In the genomic region with DNA sequence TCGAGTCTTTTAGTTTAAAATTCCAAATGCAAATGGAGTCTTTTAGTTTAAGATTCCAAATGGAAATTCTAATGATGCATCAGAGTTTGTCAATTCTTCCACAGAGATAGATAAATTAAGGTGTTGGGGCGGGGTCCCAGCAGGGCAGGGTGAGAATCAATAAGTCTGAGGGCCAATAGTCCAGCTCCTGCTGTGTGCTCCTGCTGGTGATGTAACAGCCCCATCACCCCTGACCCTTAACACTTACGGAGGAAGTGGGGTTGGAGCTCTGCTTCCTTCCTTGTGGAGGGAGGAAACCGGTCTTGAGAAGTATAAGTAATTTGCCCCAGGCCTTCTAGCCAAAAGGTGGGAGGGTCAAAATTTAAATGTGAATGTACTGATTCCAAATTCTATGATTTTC, we compare ENCODE assay signal across 10 cellular contexts. TPM values are rescaled to one million over a fixed set of nuclear protein-coding genes. Genes with fewer than 3 reads are reported as not detected.
DNase-seq lines count a peak whose midpoint lies in the region; ATAC-seq and TF ChIP-seq lines count a peak whose summit lies in the region.
"Had no signal": no experiment of that assay in that cellular context is flagged by ENCODE, and none has a peak within 500 bp of the region (broad histone marks: within the 10 kb centered on the region; RNA-seq: fewer than 3 reads in every experiment).

No MANE protein-coding gene starts in this region.

- no peaks in the 10 kb centered on the region for H3K9me2 ChIP-seq in HCT116 (ENCODE audit: insufficient read depth)

- H3K36me3 ChIP-seq in HCT116 (ENCODE audit: control insufficient read depth in 1 of 2, insufficient read depth in 2 of 2, low read length in 2 of 2) (peaks cover 0 to 9% of the 10 kb centered on the region in 2 experiments; a peak in 1 of 4 replicates), Panc1 (ENCODE audit: control insufficient read depth, insufficient read depth, low read length) (0 out of 2 replicates have a peak, but pooled peaks cover 2% of the 10 kb centered on the region), osteoblast (ENCODE audit: insufficient read depth, low read length) (peaks cover 15% of the 10 kb centered on the region), neuronal stem cell (replicated peaks in 1 of 2; ENCODE audit: control insufficient read depth in 2 of 2, insufficient read depth in 2 of 2, low read length in 2 of 2) (peaks cover 9 to 37% of the 10 kb centered on the region in 2 donors)

- H2BK12ac ChIP-seq in neuronal stem cell (ENCODE audit: low read length), result no peak overlapping the region

- no peaks in the 10 kb centered on the region for H3K79me1 ChIP-seq in neuronal stem cell (ENCODE audit: low read depth, low read length)

- H4K20me1 ChIP-seq in HCT116 (ENCODE audit: insufficient read depth) (no peaks in the 10 kb centered on the region), osteoblast (ENCODE audit: insufficient read depth, low read length) (no peaks in the 10 kb centered on the region)

- RAD21 ChIA-PET in HCT116 (lab: Charles Lee; ENCODE audit: low non-redundant PET in 1 of 2, low total read pairs in 2 of 2, uncharacterized antibody in 2 of 2, unreplicated experiment in 2 of 2), result interaction anchor here in 1 of 2 experiments (0.7 kb wide), 1 partner anchor 557 kb away, joined by 4 read pairs; no protein-coding TSS in a partner anchor

- in situ Hi-C loops in Panc1 (cut with HindIII; ENCODE audit: low pct_unique_long_range_greater_than_20kb, low sequenced_read_pairs), result no loop called here

- H2AK5ac ChIP-seq in neuronal stem cell (ENCODE audit: low read depth, low read length), result no peak overlapping the region

- H2AFZ ChIP-seq in HCT116 (ENCODE audit: low read depth, low read length, poor library complexity, severe bottlenecking) (no peak overlapping the region), osteoblast (ENCODE audit: low read length) (no peak overlapping the region), neuronal stem cell (ENCODE audit: low read length) (no peak overlapping the region)

- no peak overlapping the region for H4K8ac ChIP-seq in neuronal stem cell (ENCODE audit: low read depth, low read length)

- H3K18ac ChIP-seq in neuronal stem cell (ENCODE audit: low read length), result no peak overlapping the region

- no peak for TF ChIP-seq RAD21 in HCT116 (IDR thresholded peaks at IDR 0.05; ENCODE audit: low read depth)

- WGBS in neuronal stem cell (ENCODE audit: extremely low coverage in 2 of 2, insufficient read length in 2 of 2, insufficient replicate concordance in 1 of 2), 2 donors, result no CpG with 5 or more reads among the region's 4 CpGs

- TF ChIP-seq CTCF in HCT116 (IDR thresholded peaks at IDR 0.05 in 2 of 3, conservative IDR thresholded peaks at IDR 0.05 in 1 of 3; ENCODE audit: borderline replicate concordance in 1 of 3, insufficient read depth in 1 of 3, low read depth in 2 of 3, low read length in 2 of 3) (no peak), Panc1 (IDR thresholded peaks at IDR 0.05) (no peak), epithelial cell of esophagus (IDR thresholded peaks at IDR 0.05; ENCODE audit: insufficient read depth, low read depth, low read length, missing control alignments) (no peak), osteoblast (IDR thresholded peaks at IDR 0.05; ENCODE audit: extremely low read depth, low read depth, low read length) (no peak), GM10248 (IDR thresholded peaks at IDR 0.05; ENCODE audit: control extremely low read depth, extremely low read depth, low read depth, missing control alignments) (no peak)

- no peak for TF ChIP-seq POLR2A in HCT116 (IDR thresholded peaks at IDR 0.05; ENCODE audit: borderline replicate concordance, extremely low read depth, insufficient read depth, insufficient read length)

- no peak overlapping the region for H4K91ac ChIP-seq in neuronal stem cell (ENCODE audit: low read depth, low read length, poor library complexity)

- no peak overlapping the region for H3K23ac ChIP-seq in neuronal stem cell (ENCODE audit: low read depth, low read length, poor library complexity)

- H3K9ac ChIP-seq in HCT116 (ENCODE audit: low read length) (peak overlapping the region; percentile 30), neuronal stem cell (ENCODE audit: low read depth, low read length, poor library complexity) (no peak overlapping the region)

- H3K79me2 ChIP-seq in HCT116 (ENCODE audit: insufficient read depth, low read length), result peaks cover 55% of the 10 kb centered on the region
- peaks cover 72% of the 10 kb centered on the region for H3K79me2 ChIP-seq in osteoblast (ENCODE audit: insufficient read depth, low read length)

- no peak overlapping the region for H2BK15ac ChIP-seq in neuronal stem cell (ENCODE audit: low read length)

- no peak overlapping the region for H3K14ac ChIP-seq in neuronal stem cell (ENCODE audit: low read length)

- no peaks in the 10 kb centered on the region for H3K9me3 ChIP-seq in HCT116 (ENCODE audit: control insufficient read depth in 1 of 2, insufficient read depth in 1 of 2, low read depth in 1 of 2, low read length in 2 of 2)
- no peaks in the 10 kb centered on the region for H3K9me3 ChIP-seq in Panc1 (ENCODE audit: control insufficient read depth, insufficient read depth, low read depth, low read length)
- no peaks in the 10 kb centered on the region for H3K9me3 ChIP-seq in osteoblast (ENCODE audit: low read depth, low read length)
- peaks cover 0 to 6% of the 10 kb centered on the region in 2 donors for H3K9me3 ChIP-seq in neuronal stem cell (replicated peaks in 1 of 2; ENCODE audit: control insufficient read depth in 2 of 2, insufficient read depth in 1 of 2, low read depth in 1 of 2, low read length in 2 of 2)

- POLR2A ChIA-PET in HCT116 (lab: Charles Lee), result interaction anchor here (2.5 kb wide), 1 partner anchor 16 kb away, joined by 8 read pairs; no protein-coding TSS in a partner anchor
- POLR2A ChIA-PET in Panc1 (lab: Charles Lee), result interaction anchor here (0.7 kb wide), 1 partner anchor 17 kb away, joined by 18 read pairs; no protein-coding TSS in a partner anchor
- POLR2A ChIA-PET in GM10248 (lab: Yijun Ruan, JAX), result no interaction called here

- no peaks in the 10 kb centered on the region for H3K27me3 ChIP-seq in HCT116 (ENCODE audit: insufficient read depth, low read length)
- no peaks in the 10 kb centered on the region for H3K27me3 ChIP-seq in Panc1 (ENCODE audit: control insufficient read depth, insufficient read depth, low read length)
- no peaks in the 10 kb centered on the region for H3K27me3 ChIP-seq in osteoblast (ENCODE audit: insufficient read depth, low read length)
- H3K27me3 ChIP-seq in neuronal stem cell (ENCODE audit: control insufficient read depth in 3 of 3, insufficient read depth in 3 of 3, low read depth in 1 of 3, low read length in 3 of 3), result no peaks in the 10 kb centered on the region
- H3K27me3 ChIP-seq: SJCRH30 had no signal

- CTCF ChIA-PET in HCT116 (lab: Charles Lee) (no interaction called here), Panc1 (lab: Charles Lee) (no interaction called here), GM10248 (lab: Yijun Ruan, JAX) (no interaction called here)

- peaks cover 21 to 34% of the 10 kb centered on the region in 2 experiments for H3K4me1 ChIP-seq in HCT116 (ENCODE audit: control insufficient read depth in 1 of 2, insufficient read depth in 2 of 2, low read length in 2 of 2)
- H3K4me1 ChIP-seq in Panc1 (ENCODE audit: control insufficient read depth, insufficient read depth, low read length), result peaks cover 10% of the 10 kb centered on the region
- H3K4me1 ChIP-seq in osteoblast (ENCODE audit: insufficient read depth, low read length), result peaks cover 14% of the 10 kb centered on the region
- peaks cover 2 to 18% of the 10 kb centered on the region in 2 donors for H3K4me1 ChIP-seq in neuronal stem cell (ENCODE audit: control insufficient read depth in 2 of 2, insufficient read depth in 1 of 2, low read depth in 1 of 2, low read length in 2 of 2)
- H3K4me1 ChIP-seq: SJCRH30 had no signal

- no peak overlapping the region for H2BK5ac ChIP-seq in neuronal stem cell (ENCODE audit: low read length)

- ATAC-seq in HCT116 (peak; percentile 49), Panc1 (peak; percentile 52; the same call in 1 of the 2 replicates), HG02884 (IDR thresholded peaks at IDR 0.05; ENCODE audit: unreplicated experiment) (no peak)

- H3K4ac ChIP-seq in neuronal stem cell (ENCODE audit: low read length), result no peak overlapping the region

- peak overlapping the region; percentile 35 for H3K27ac ChIP-seq in HCT116 (ENCODE audit: low read depth, low read length)
- peak overlapping the region; percentile 82 for H3K27ac ChIP-seq in Panc1 (ENCODE audit: low read length)
- peak overlapping the region; percentile 21 for H3K27ac ChIP-seq in osteoblast (ENCODE audit: low read depth, low read length)
- H3K27ac ChIP-seq in neuronal stem cell (replicated peaks; ENCODE audit: low read length), result no peak overlapping the region
- H3K27ac ChIP-seq: SJCRH30 had no signal

- H3K4me3 ChIP-seq in HCT116 (replicated peaks in 1 of 2; ENCODE audit: low read depth in 1 of 2, low read length in 2 of 2), result peak overlapping the region in 1 of 2 experiments; percentile 28; a peak in 1 of 4 replicates
- peak overlapping the region in 1 of 2 experiments; percentile 36; a peak in 2 of 4 replicates for H3K4me3 ChIP-seq in Panc1 (ENCODE audit: low read depth in 2 of 2, low read length in 2 of 2)
- no peak overlapping the region for H3K4me3 ChIP-seq in epithelial cell of esophagus (ENCODE audit: low read length)
- H3K4me3 ChIP-seq in osteoblast (ENCODE audit: insufficient read depth, low read length), result no peak overlapping the region
- no peak overlapping the region for H3K4me3 ChIP-seq in neuronal stem cell (ENCODE audit: low read length in 2 of 2)
- H3K4me3 ChIP-seq: SJCRH30 had no signal

- DNase-seq in HCT116 (ENCODE audit: low read depth, low spot score) (no peak), Panc1 (ENCODE audit: low read depth, low spot score) (no peak), epithelial cell of esophagus (ENCODE audit: low read depth) (peak; percentile 32), osteoblast (ENCODE audit: insufficient read length, low spot score, missing footprints) (no peak), GM10248 (ENCODE audit: extremely low spot score) (no peak), neuronal stem cell (ENCODE audit: low spot score) (no peak)
- DNase-seq: HCEC 1CT, naive B cell, SJCRH30 had no signal

- BruUV-seq in HCT116 (replicated peaks; lab: Mats Ljungman, UMichigan), result no TSS peak
- no TSS peak for BruUV-seq in Panc1 (replicated peaks; lab: Mats Ljungman, UMichigan)

- intact Hi-C loops in HCT116 (cut with micrococcal nuclease), result no loop called here
- intact Hi-C loops in Panc1 (cut with micrococcal nuclease; ENCODE audit: unreplicated experiment), result no loop called here

- peak overlapping the region; percentile 76 for H3K4me2 ChIP-seq in HCT116 (ENCODE audit: low read length)
- no peak overlapping the region for H3K4me2 ChIP-seq in osteoblast (ENCODE audit: insufficient read depth, low read length)
- no peak overlapping the region for H3K4me2 ChIP-seq in neuronal stem cell (ENCODE audit: insufficient read depth, low read length, poor library complexity, severe bottlenecking)

- H2BK120ac ChIP-seq in neuronal stem cell (ENCODE audit: low read depth, low read length), result no peak overlapping the region

RNA-seq across cellular contexts. Expression of gene ZBTB2, which starts 17.3 kb away (rescaled TPM):
- 12.5 TPM for total RNA-seq in HCT116 (2021; ENCODE audit: unreplicated experiment)
- polyA plus RNA-seq in HCT116 (2012), result 7.5 and 7.9 TPM in 2 replicates
- total RNA-seq in Panc1 (2021; ENCODE audit: unreplicated experiment), result 16.2 TPM
- 10.3 TPM for polyA plus RNA-seq in Panc1 (2012; ENCODE audit: insufficient read length)
- 7.1 and 8.7 TPM in 2 replicates for total RNA-seq in osteoblast
- 8.2 TPM for polyA plus RNA-seq in neuronal stem cell (2013, experiment 1 of 2)
- polyA plus RNA-seq in neuronal stem cell (2013, experiment 2 of 2), result 7.9 TPM
